ENCODE assay signal across 1 cellular context in genomic region chr1:58596631-58597052, GRCh38.
TF ChIP-seq lines count a peak whose summit lies in the region.

No MANE protein-coding gene starts in this region.

TF ChIP-seq in K562, 482 proteins besides CTCF, POLR2A, EP300 and RAD21 (continued from another document):
- TF ChIP-seq CHAMP1 (IDR thresholded peaks at IDR 0.05) (no peak), NR4A1 (CRISPR knock-in tag; IDR thresholded peaks at IDR 0.05) (no peak), NR4A1 (tag; IDR thresholded peaks at IDR 0.05) (no peak), TEAD4 (IDR thresholded peaks at IDR 0.05; ENCODE audit: low read length) (peak; percentile 36; the same call in 1 of the 2 replicates), TEAD4 (CRISPR knock-in tag; IDR thresholded peaks at IDR 0.05; ENCODE audit: borderline replicate concordance) (no peak), ZNF644 (tag; IDR thresholded peaks at IDR 0.05; ENCODE audit: low read depth) (no peak), SMARCA5 (IDR thresholded peaks at IDR 0.05) (no peak), GATA2 (CRISPR knock-in tag; IDR thresholded peaks at IDR 0.05) (0 out of 2 replicates have a peak, but pooled peaks have one; percentile 15), BACH1 (tag; IDR thresholded peaks at IDR 0.05) (no peak), MCM2 (IDR thresholded peaks at IDR 0.05; ENCODE audit: low read depth) (no peak), KAT7 (CRISPR knock-in tag; IDR thresholded peaks at IDR 0.05; ENCODE audit: borderline replicate concordance) (no peak), EWSR1 (IDR thresholded peaks at IDR 0.05; ENCODE audit: borderline replicate concordance, low read depth, partially characterized antibody) (no peak), MED1 (CRISPR knock-in tag; IDR thresholded peaks at IDR 0.05; ENCODE audit: borderline replicate concordance) (no peak), ARNT (IDR thresholded peaks at IDR 0.05) (no peak), ZC3H11A (IDR thresholded peaks at IDR 0.05; ENCODE audit: low read depth, low read length) (no peak), MBD2 (IDR thresholded peaks at IDR 0.05; ENCODE audit: borderline replicate concordance, low read depth) (no peak), NRF1 (conservative IDR thresholded peaks at IDR 0.05 in 1 of 2, IDR thresholded peaks at IDR 0.05 in 1 of 2) (no peak), MAFF (IDR thresholded peaks at IDR 0.05; ENCODE audit: low read length) (0 out of 2 replicates have a peak, but pooled peaks have one; percentile 3), KAT8 (IDR thresholded peaks at IDR 0.05; ENCODE audit: low read depth) (no peak)
- TF ChIP-seq, protein P1, sequence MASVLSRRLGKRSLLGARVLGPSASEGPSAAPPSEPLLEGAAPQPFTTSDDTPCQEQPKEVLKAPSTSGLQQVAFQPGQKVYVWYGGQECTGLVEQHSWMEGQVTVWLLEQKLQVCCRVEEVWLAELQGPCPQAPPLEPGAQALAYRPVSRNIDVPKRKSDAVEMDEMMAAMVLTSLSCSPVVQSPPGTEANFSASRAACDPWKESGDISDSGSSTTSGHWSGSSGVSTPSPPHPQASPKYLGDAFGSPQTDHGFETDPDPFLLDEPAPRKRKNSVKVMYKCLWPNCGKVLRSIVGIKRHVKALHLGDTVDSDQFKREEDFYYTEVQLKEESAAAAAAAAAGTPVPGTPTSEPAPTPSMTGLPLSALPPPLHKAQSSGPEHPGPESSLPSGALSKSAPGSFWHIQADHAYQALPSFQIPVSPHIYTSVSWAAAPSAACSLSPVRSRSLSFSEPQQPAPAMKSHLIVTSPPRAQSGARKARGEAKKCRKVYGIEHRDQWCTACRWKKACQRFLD (CRISPR knock-in tag; IDR thresholded peaks at IDR 0.05): no peak
- TF ChIP-seq, protein P2, sequence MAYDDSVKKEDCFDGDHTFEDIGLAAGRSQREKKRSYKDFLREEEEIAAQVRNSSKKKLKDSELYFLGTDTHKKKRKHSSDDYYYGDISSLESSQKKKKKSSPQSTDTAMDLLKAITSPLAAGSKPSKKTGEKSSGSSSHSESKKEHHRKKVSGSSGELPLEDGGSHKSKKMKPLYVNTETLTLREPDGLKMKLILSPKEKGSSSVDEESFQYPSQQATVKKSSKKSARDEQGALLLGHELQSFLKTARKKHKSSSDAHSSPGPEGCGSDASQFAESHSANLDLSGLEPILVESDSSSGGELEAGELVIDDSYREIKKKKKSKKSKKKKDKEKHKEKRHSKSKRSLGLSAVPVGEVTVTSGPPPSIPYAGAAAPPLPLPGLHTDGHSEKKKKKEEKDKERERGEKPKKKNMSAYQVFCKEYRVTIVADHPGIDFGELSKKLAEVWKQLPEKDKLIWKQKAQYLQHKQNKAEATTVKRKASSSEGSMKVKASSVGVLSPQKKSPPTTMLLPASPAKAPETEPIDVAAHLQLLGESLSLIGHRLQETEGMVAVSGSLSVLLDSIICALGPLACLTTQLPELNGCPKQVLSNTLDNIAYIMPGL (CRISPR knock-in tag; IDR thresholded peaks at IDR 0.05): no peak
- TF ChIP-seq, protein P3, sequence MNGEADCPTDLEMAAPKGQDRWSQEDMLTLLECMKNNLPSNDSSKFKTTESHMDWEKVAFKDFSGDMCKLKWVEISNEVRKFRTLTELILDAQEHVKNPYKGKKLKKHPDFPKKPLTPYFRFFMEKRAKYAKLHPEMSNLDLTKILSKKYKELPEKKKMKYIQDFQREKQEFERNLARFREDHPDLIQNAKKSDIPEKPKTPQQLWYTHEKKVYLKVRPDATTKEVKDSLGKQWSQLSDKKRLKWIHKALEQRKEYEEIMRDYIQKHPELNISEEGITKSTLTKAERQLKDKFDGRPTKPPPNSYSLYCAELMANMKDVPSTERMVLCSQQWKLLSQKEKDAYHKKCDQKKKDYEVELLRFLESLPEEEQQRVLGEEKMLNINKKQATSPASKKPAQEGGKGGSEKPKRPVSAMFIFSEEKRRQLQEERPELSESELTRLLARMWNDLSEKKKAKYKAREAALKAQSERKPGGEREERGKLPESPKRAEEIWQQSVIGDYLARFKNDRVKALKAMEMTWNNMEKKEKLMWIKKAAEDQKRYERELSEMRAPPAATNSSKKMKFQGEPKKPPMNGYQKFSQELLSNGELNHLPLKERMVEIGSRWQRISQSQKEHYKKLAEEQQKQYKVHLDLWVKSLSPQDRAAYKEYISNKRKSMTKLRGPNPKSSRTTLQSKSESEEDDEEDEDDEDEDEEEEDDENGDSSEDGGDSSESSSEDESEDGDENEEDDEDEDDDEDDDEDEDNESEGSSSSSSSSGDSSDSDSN (IDR thresholded peaks at IDR 0.05; ENCODE audit: borderline replicate concordance in 1 of 2, low read depth in 2 of 2, low read length in 2 of 2): no peak
